Comparison of ENCODE assay signal across 9 cellular contexts in genomic region chr2:231611273-231612198, GRCh38. TPM values are rescaled to one million over a fixed set of nuclear protein-coding genes. Genes with fewer than 3 reads are reported as not detected.
A peak's percentile ranks its signal among the peaks of the same experiment; 100 is the strongest.
DNase-seq lines count a peak whose midpoint lies in the region; ATAC-seq and TF ChIP-seq lines count a peak whose summit lies in the region.
"Had no signal": no experiment of that assay in that cellular context is flagged by ENCODE, and none has a peak within 500 bp of the region (broad histone marks: within the 10 kb centered on the region; RNA-seq: fewer than 3 reads in every experiment).

No MANE protein-coding gene starts in this region.

- H3K27ac ChIP-seq in SK-N-SH (ENCODE audit: low read depth in 2 of 2, low read length in 1 of 2) (peak overlapping the region in 1 of 2 experiments; percentile 89; a peak in 2 of 4 replicates), ascending aorta (peak overlapping the region; percentile 96 to 100)

- no peaks in the 10 kb centered on the region for H3K27me3 ChIP-seq in H7 (ENCODE audit: control insufficient read depth, insufficient read depth, low read length)
- H3K27me3 ChIP-seq in SK-N-SH (ENCODE audit: insufficient read depth): no peaks in the 10 kb centered on the region
- H3K27me3 ChIP-seq in ascending aorta: no peaks in the 10 kb centered on the region

- H3K4me3 ChIP-seq in H7 (ENCODE audit: insufficient read depth, low read depth, low read length): no peak overlapping the region
- H3K4me3 ChIP-seq in SK-N-SH (ENCODE audit: low read depth in 2 of 2, low read length in 1 of 2): no peak overlapping the region
- H3K4me3 ChIP-seq in ascending aorta: peak overlapping the region in 1 of 2 donors; percentile 32

- peak; percentile 52 for TF ChIP-seq RAD21 in SK-N-SH (IDR thresholded peaks at IDR 0.05; ENCODE audit: low read length)

- no peak for ATAC-seq in HG03571 (IDR thresholded peaks at IDR 0.05; ENCODE audit: unreplicated experiment)

- H3K36me3 ChIP-seq in H7 (replicated peaks; ENCODE audit: control insufficient read depth, insufficient read depth, low read length): no peaks in the 10 kb centered on the region
- H3K36me3 ChIP-seq in SK-N-SH (replicated peaks in 1 of 2; ENCODE audit: control insufficient read depth in 1 of 2, insufficient read depth in 2 of 2, low read length in 1 of 2): no peaks in the 10 kb centered on the region
- no peaks in the 10 kb centered on the region for H3K36me3 ChIP-seq in ascending aorta

- H3K9ac ChIP-seq in SK-N-SH: peak overlapping the region; percentile 53

- intact Hi-C loops in ascending aorta (cut with DNase I): loop anchor here (1.0 to 5.0 kb wide), 5 partner anchors 7 to 171 kb away; partner anchors contain the start of genes PDE6D and PTMA

- WGBS in SK-N-SH (ENCODE audit: low lambda C conversion rate): 70% methylated on average over 12 of the region's 12 CpGs

- H3K4me2 ChIP-seq in SK-N-SH: no peak overlapping the region; the same call in 1 of the 2 replicates

- H3K4me1 ChIP-seq in SK-N-SH (ENCODE audit: control insufficient read depth in 1 of 2, insufficient read depth in 2 of 2, low read depth in 1 of 2, low read length in 1 of 2) (peaks cover 24 to 26% of the 10 kb centered on the region in 2 experiments; a peak in 3 of 4 replicates), ascending aorta (peaks cover 21 to 46% of the 10 kb centered on the region in 2 donors)

- peaks cover 11% of the 10 kb centered on the region for H3F3A ChIP-seq in SK-N-SH (replicated peaks; ENCODE audit: insufficient read depth)

- TF ChIP-seq EP300 in SK-N-SH (IDR thresholded peaks at IDR 0.05; ENCODE audit: borderline replicate concordance in 1 of 2, low read depth in 1 of 2, low read length in 1 of 2): no peak

- peak; percentile 44 for TF ChIP-seq CTCF in SK-N-SH (IDR thresholded peaks at IDR 0.05)
- peak in 2 of 3 experiments; percentile 9 to 26 for TF ChIP-seq CTCF in ascending aorta (IDR thresholded peaks at IDR 0.05)

- CTCF ChIA-PET in SK-N-SH (lab: Yijun Ruan, JAX): interaction anchor here (0.6 to 11.6 kb wide), 26 partner anchors 10 to 168 kb away, joined by 3 to 256 read pairs (median 4); partner anchors contain the start of gene PTMA

- H3K9me3 ChIP-seq in SK-N-SH (no peaks in the 10 kb centered on the region), ascending aorta (no peaks in the 10 kb centered on the region)

- peak overlapping the region; percentile 67; the same call in 1 of the 2 replicates for H2AFZ ChIP-seq in SK-N-SH (ENCODE audit: low read depth)

- H3K79me2 ChIP-seq in SK-N-SH (ENCODE audit: insufficient read depth): no peaks in the 10 kb centered on the region

- no peaks in the 10 kb centered on the region for H4K20me1 ChIP-seq in SK-N-SH (ENCODE audit: insufficient read depth)

- DNase-seq in 8988T (peak; percentile 87), H7 (peak; percentile 86), SK-N-SH (no peak), ascending aorta (ENCODE audit: low spot score in 2 of 2) (peak; percentile 64 to 90), iPS-NIHi7 (ENCODE audit: extremely low spot score) (peak; percentile 69), globus pallidus (ENCODE audit: low spot score) (no peak)
- DNase-seq in stimulated activated CD4-positive, alpha-beta T cell treated with anti-CD3 and anti-CD28 coated beads, Interleukin-4, amount 100 ng/mL, for 24 hours: peak; percentile 75

- no peaks in the 10 kb centered on the region for H3K9me2 ChIP-seq in SK-N-SH

- POLR2A ChIA-PET in SK-N-SH (lab: Yijun Ruan, JAX): interaction anchor here (1.1 kb wide), 1 partner anchor 97 kb away, joined by 4 read pairs; the partner anchor contains the start of gene PTMA

TF ChIP-seq in SK-N-SH, 30 proteins besides CTCF, POLR2A, EP300 and RAD21:
- TF ChIP-seq TEAD4 (IDR thresholded peaks at IDR 0.05; ENCODE audit: borderline replicate concordance, insufficient read depth) (no peak), CHD2 (IDR thresholded peaks at IDR 0.05; ENCODE audit: low read length, partially characterized antibody) (no peak), PBX3 (IDR thresholded peaks at IDR 0.05) (0 out of 2 replicates have a peak, but pooled peaks have one; percentile 11), SMC3 (IDR thresholded peaks at IDR 0.05; ENCODE audit: low read depth, low read length) (0 out of 2 replicates have a peak, but pooled peaks have one; percentile 10), NFIC (IDR thresholded peaks at IDR 0.05; ENCODE audit: borderline replicate concordance) (no peak), TCF12 (IDR thresholded peaks at IDR 0.05) (0 out of 2 replicates have a peak, but pooled peaks have one; percentile 32), FOSL2 (IDR thresholded peaks at IDR 0.05; ENCODE audit: borderline replicate concordance, low read depth) (peak; percentile 84), NRF1 (IDR thresholded peaks at IDR 0.05; ENCODE audit: low read depth, low read length) (no peak), FOXJ3 (CRISPR knock-in tag; IDR thresholded peaks at IDR 0.05) (no peak), EZH2phosphoT487 (IDR thresholded peaks at IDR 0.05; ENCODE audit: borderline replicate concordance, low read depth) (no peak)
TF ChIP-seq in SK-N-SH: peak in this region for 4.

RNA-seq across cellular contexts. Expression of gene TEX44, which starts 18.9 kb away (rescaled TPM):
- not detected in 2 replicates for total RNA-seq in H7 (2014; rRNA removed; shearing (Covaris generic))
- polyA plus RNA-seq in SK-N-SH (2012; rRNA removed): not detected in 2 replicates
- not detected in 2 replicates for polyA plus RNA-seq in SK-N-SH (2012; cell fraction: cytosol; rRNA removed)
- not detected in 2 replicates for polyA plus RNA-seq in SK-N-SH (2012; cell fraction: nucleus; rRNA removed)
- not detected for total RNA-seq in ascending aorta
- total RNA-seq: liver had no signal
- polyA plus RNA-seq: liver had no signal

Comparison
In these comparisons a context has a peak if more than half of its experiments do, and no peak if none do; other contexts are left out.
1. DNase-seq: peak in 8988T (single experiment), H7 (single experiment), ascending aorta (2 of 2), iPS-NIHi7 (single experiment) and stimulated activated CD4-positive, alpha-beta T cell treated with anti-CD3 and anti-CD28 coated beads, Interleukin-4, amount 100 ng/mL, for 24 hours (single experiment); none in SK-N-SH (single experiment) and globus pallidus (single experiment).